In the genomic region with DNA sequence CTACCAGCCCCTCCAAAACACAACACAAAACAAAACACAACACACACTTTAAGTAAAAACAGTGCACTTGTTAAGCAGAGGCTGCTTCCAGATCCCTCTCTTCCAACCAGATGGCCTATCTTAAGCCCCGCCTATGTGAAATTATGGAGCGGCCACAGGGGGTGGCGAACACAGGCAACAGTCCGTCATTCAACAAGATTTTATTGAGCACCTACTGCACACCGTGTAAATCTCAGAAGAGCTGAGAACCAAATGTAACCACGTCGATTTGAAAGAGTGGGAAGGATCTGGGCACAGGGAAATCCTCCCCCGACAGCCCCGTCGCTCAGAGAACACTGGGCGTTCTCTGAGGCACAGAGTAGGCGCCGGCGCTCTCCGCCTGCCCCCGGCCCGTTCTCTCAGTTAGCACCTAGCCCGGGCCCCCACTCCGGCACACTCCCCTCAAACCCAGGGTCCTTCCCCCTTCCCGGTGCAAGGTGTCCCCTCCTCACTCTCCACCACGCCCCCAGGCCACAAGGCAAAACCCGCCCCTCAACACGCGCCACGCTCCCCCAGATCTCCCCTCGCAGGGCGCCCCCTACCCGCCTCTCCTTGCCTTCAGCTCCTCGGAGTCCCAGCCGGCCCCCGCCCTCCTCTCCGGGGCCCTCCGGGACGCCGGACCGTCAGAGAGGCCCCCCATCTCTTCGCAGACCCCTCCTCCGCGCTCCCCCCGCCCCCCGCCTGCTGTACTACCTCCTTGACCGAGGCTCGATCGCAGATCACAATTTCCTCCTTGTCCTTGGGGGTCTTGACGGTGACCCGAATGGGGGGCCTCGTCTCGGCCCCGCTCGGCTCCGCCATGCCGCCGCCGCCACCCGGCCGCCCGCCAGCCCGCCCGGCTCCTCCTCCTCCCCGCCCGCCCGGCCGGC, we compare ENCODE assay signal across 8 cellular contexts. TPM values are rescaled to one million over a fixed set of nuclear protein-coding genes. Genes with fewer than 3 reads are reported as not detected.
DNase-seq lines count a peak whose midpoint lies in the region; ATAC-seq lines count a peak whose summit lies in the region.

No MANE protein-coding gene starts in this region.

- ATAC-seq in GM21529 (IDR thresholded peaks at IDR 0.05; ENCODE audit: unreplicated experiment) (peak; percentile 29), GM18520 (IDR thresholded peaks at IDR 0.05; ENCODE audit: unreplicated experiment) (no peak)

- peak; percentile 39 to 57 for DNase-seq in AML-193 (lab: John Stamatoyannopoulos, UW)
- peak; percentile 62 for DNase-seq in NCI-H226
- DNase-seq in activated CD4-positive, alpha-beta T cell treated with anti-CD3 and anti-CD28 coated beads for 24 hours (ENCODE audit: low read depth in 2 of 2): peak; percentile 52 to 60
- DNase-seq in cerebellum (ENCODE audit: low spot score): peak; percentile 46
- peak; percentile 95 for DNase-seq in left kidney (ENCODE audit: low read depth, low spot score)
- DNase-seq in stimulated activated CD4-positive, alpha-beta T cell treated with anti-CD3 and anti-CD28 coated beads, Interleukin-1b, Interleukin-23, amount 100 ng/mL, for 48 hours: peak; percentile 68

RNA-seq across cellular contexts. Expression of gene UBQLN4, which starts 0.5 kb away (rescaled TPM):
- total RNA-seq in cerebellum: 21.9 TPM

RNA-seq across cellular contexts. Expression of gene LAMTOR2, which starts 1.5 kb away (rescaled TPM):
- total RNA-seq in cerebellum: 19.6 TPM

RNA-seq across cellular contexts. Expression of gene RAB25, which starts 7.8 kb away (rescaled TPM):
- total RNA-seq in cerebellum: not detected

RNA-seq across cellular contexts. Expression of gene MEX3A, which starts 29.1 kb away (rescaled TPM):
- total RNA-seq in cerebellum: 49.8 TPM

RNA-seq across cellular contexts. Expression of gene SSR2, which starts 32.4 kb away (rescaled TPM):
- 119 TPM for total RNA-seq in cerebellum
